33 cellular contexts compared by ENCODE assay signal in genomic region chr2:238810321-238810720, GRCh38.
"Had no signal": no experiment of that assay in that cellular context is flagged by ENCODE, and none has a peak within 500 bp of the region (broad histone marks: within the 10 kb centered on the region; RNA-seq: fewer than 3 reads in every experiment).

No MANE protein-coding gene starts in this region.

- H3K4me3 ChIP-seq: MG63 had no signal

- H3K27ac ChIP-seq: KMS-11 had no signal

- DNase-seq: Kasumi-1, MG63, MM.1S, MV-4-11, NCI-H1048, NCI-H1092, NCI-H1092 treated with DMSO at 0.1 percent for 48 hours, NCI-H1105, NCI-H1105 treated with DMSO at 0.1 percent for 48 hours, NCI-H1417, NCI-H1417 treated with DMSO at 0.1 percent for 48 hours, NCI-H1436, NCI-H1436 treated with DMSO at 0.1 percent for 48 hours, NCI-H146, NCI-H1694, NCI-H1694 treated with DMSO at 0.1 percent for 48 hours, NCI-H187, NCI-H187 treated with DMSO at 0.1 percent for 48 hours, NCI-H1930, NCI-H2029, NCI-H2029 treated with DMSO at 0.1 percent for 48 hours, NCI-H2081, NCI-H2081 treated with DMSO at 0.1 percent for 48 hours, NCI-H2107, NCI-H2171, NCI-H2171 treated with DMSO at 0.1 percent for 48 hours, NCI-H2227 treated with DMSO at 0.1 percent for 48 hours, NCI-H226, NCI-H345, NCI-H446, NCI-H446 treated with DMSO at 0.1 percent for 48 hours, NCI-H510A had no signal

- H3K36me3 ChIP-seq: MG63 had no signal
